13 cellular contexts compared by ENCODE assay signal in the genomic region with DNA sequence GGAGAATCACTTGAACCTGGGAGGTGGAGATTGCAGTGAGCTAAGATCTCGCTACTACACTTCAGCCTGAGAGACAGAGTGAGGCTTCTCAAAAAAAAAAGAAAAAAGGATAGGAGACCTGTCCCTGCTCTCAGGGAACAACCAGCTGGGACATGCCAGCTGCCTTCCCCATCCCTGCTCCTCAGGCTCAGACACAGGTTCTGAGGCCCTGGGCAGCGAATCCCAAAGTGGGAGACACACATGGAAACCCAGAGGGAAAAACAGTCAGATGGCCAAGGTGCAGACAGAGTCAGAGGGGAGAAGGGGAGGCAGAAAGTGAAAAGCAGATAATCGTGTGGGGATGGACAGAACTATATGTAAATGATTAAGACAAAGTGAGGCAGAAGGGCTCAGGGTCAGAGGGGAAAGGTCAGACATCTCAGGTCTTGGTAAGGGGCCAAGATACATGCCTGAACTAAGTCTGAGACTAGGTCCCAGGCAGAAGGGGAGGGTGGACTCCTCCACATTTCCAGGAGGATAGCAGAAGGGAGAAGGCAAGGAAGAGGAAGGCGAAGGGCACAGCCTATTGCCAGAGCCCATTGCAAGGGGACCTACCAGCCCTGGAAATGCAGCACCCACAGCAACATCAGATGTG. TPM values are rescaled to one million over a fixed set of nuclear protein-coding genes. Genes with fewer than 3 reads are reported as not detected.
A peak's percentile ranks its signal among the peaks of the same experiment; 100 is the strongest.
DNase-seq lines count a peak whose midpoint lies in the region; ATAC-seq, FAIRE-seq and TF ChIP-seq lines count a peak whose summit lies in the region.
"Had no signal": no experiment of that assay in that cellular context is flagged by ENCODE, and none has a peak within 500 bp of the region (broad histone marks: within the 10 kb centered on the region; RNA-seq: fewer than 3 reads in every experiment).

No MANE protein-coding gene starts in this region.

- H2AFZ ChIP-seq in astrocyte (ENCODE audit: low read depth, low read length): no peak overlapping the region

- peak overlapping the region; percentile 18 for H3K4me3 Mint-ChIP-seq in activated T-cell treated with anti-CD3 and anti-CD28 coated beads, Interleukin-2, amount 50 U/mL, for 24 hours
- H3K4me3 Mint-ChIP-seq in astrocyte (ENCODE audit: unreplicated experiment): peak overlapping the region; percentile 34

- H4K20me1 ChIP-seq in astrocyte (ENCODE audit: insufficient read depth, low read length): peaks cover 8% of the 10 kb centered on the region

- WGBS in stomach, 5 donors: 31 to 68% (median 50%) methylated on average over 4 of the region's 4 CpGs
- WGBS in heart right ventricle, 2 donors: 89 to 91% methylated on average over 4 of the region's 4 CpGs

- peaks cover 25% of the 10 kb centered on the region for H3K4me1 Mint-ChIP-seq in activated T-cell treated with anti-CD3 and anti-CD28 coated beads, Interleukin-2, amount 50 U/mL, for 24 hours (ENCODE audit: low read depth)
- H3K4me1 Mint-ChIP-seq in astrocyte (ENCODE audit: low read depth, unreplicated experiment): peaks cover 12% of the 10 kb centered on the region

- H3K9ac ChIP-seq in astrocyte (ENCODE audit: low read length): no peak overlapping the region

- no peaks in the 10 kb centered on the region for H3K79me2 ChIP-seq in astrocyte (ENCODE audit: insufficient read depth, low read length)

- DNase-seq in activated T-cell treated with anti-CD3 and anti-CD28 coated beads, Interleukin-2, amount 50 U/mL, for 24 hours: no peak
- no peak for DNase-seq in activated T-cell treated with anti-CD3 and anti-CD28 coated beads, Interleukin-2, amount 50 U/mL, for 48 hours
- DNase-seq in astrocyte (ENCODE audit: low read depth) (no peak), lower lobe of right lung (no peak), stomach (no peak), heart right ventricle (no peak)
- DNase-seq in activated effector memory CD4-positive, alpha-beta T cell treated with anti-CD3 and anti-CD28 coated beads, Interleukin-2, amount 50 U/mL, for 16 hours: no peak
- DNase-seq: MG63, NCI-H2227 treated with DMSO at 0.1 percent for 48 hours had no signal

- no peak overlapping the region for H3K27ac ChIP-seq in astrocyte (ENCODE audit: low read depth, low read length)
- no peak overlapping the region for H3K27ac ChIP-seq in lower lobe of right lung
- H3K27ac ChIP-seq in stomach: peak overlapping the region; percentile 93 to 96 (median 95)
- H3K27ac ChIP-seq in heart right ventricle: peak overlapping the region in 1 of 10 donors; percentile 31
- H3K27ac ChIP-seq: cardiac muscle cell had no signal

- no peaks in the 10 kb centered on the region for H3K4me1 ChIP-seq in astrocyte (ENCODE audit: insufficient read depth, low read length)
- peaks cover 54% of the 10 kb centered on the region for H3K4me1 ChIP-seq in lower lobe of right lung
- peaks cover 58 to 95% (median 89%) of the 10 kb centered on the region in 4 donors for H3K4me1 ChIP-seq in stomach
- H3K4me1 ChIP-seq in heart right ventricle: peaks cover 11 to 54% (median 41%) of the 10 kb centered on the region in 9 donors

- TF ChIP-seq POLR2A in stomach (IDR thresholded peaks at IDR 0.05): no peak

- H3K27me3 Mint-ChIP-seq in activated T-cell treated with anti-CD3 and anti-CD28 coated beads, Interleukin-2, amount 50 U/mL, for 24 hours: no peaks in the 10 kb centered on the region
- H3K27me3 Mint-ChIP-seq in astrocyte (ENCODE audit: low read depth, unreplicated experiment): peaks cover 7% of the 10 kb centered on the region

- intact Hi-C loops in lower lobe of right lung (cut with DNase I) (no loop called here), stomach (cut with DNase I; ENCODE audit: low total_unique reads) (no loop called here), heart right ventricle (cut with DNase I) (loop anchor here in 2 of 10 donors (5.0 to 10.0 kb wide), 2 partner anchors 55 to 632 kb away; no protein-coding TSS in a partner anchor)

- no peak overlapping the region for H3K4me2 ChIP-seq in astrocyte (ENCODE audit: low read length)

- H3K4me3 ChIP-seq in astrocyte (ENCODE audit: insufficient read depth, low read depth, low read length) (no peak overlapping the region), lower lobe of right lung (peak overlapping the region; percentile 62), stomach (peak overlapping the region; percentile 73 to 82 (median 76)), heart right ventricle (no peak overlapping the region)
- H3K4me3 ChIP-seq: cardiac muscle cell, MG63 had no signal

- TF ChIP-seq CTCF in astrocyte (IDR thresholded peaks at IDR 0.05; ENCODE audit: insufficient read depth, low read depth, low read length) (no peak), lower lobe of right lung (IDR thresholded peaks at IDR 0.05) (no peak), stomach (IDR thresholded peaks at IDR 0.05) (no peak), heart right ventricle (IDR thresholded peaks at IDR 0.05) (no peak)

- no peak for ATAC-seq in lower lobe of right lung
- no peak for ATAC-seq in GM18909 (IDR thresholded peaks at IDR 0.05; ENCODE audit: poor library complexity, unreplicated experiment)
- no peak for ATAC-seq in heart right ventricle
- ATAC-seq: esophagus mucosa had no signal

- H3K36me3 ChIP-seq in astrocyte (ENCODE audit: insufficient read depth, low read length): no peaks in the 10 kb centered on the region
- no peaks in the 10 kb centered on the region for H3K36me3 ChIP-seq in lower lobe of right lung
- H3K36me3 ChIP-seq in stomach: peaks cover 0 to 4% (median 0%) of the 10 kb centered on the region in 4 donors
- no peaks in the 10 kb centered on the region for H3K36me3 ChIP-seq in heart right ventricle
- H3K36me3 ChIP-seq: cardiac muscle cell, MG63 had no signal

- no peaks in the 10 kb centered on the region for H3K36me3 Mint-ChIP-seq in activated T-cell treated with anti-CD3 and anti-CD28 coated beads, Interleukin-2, amount 50 U/mL, for 24 hours (ENCODE audit: low read depth)
- H3K36me3 Mint-ChIP-seq in astrocyte (ENCODE audit: low read depth, unreplicated experiment): peaks cover 8% of the 10 kb centered on the region

- no peak for TF ChIP-seq EP300 in stomach (IDR thresholded peaks at IDR 0.05)

- H3K27ac Mint-ChIP-seq in activated T-cell treated with anti-CD3 and anti-CD28 coated beads, Interleukin-2, amount 50 U/mL, for 24 hours: no peak overlapping the region
- no peak overlapping the region for H3K27ac Mint-ChIP-seq in astrocyte (ENCODE audit: unreplicated experiment)

- no peaks in the 10 kb centered on the region for H3K9me3 ChIP-seq in astrocyte (ENCODE audit: insufficient read depth, low read depth, low read length)
- no peaks in the 10 kb centered on the region for H3K9me3 ChIP-seq in lower lobe of right lung
- H3K9me3 ChIP-seq in stomach: no peaks in the 10 kb centered on the region
- H3K9me3 ChIP-seq in heart right ventricle: no peaks in the 10 kb centered on the region
- H3K9me3 ChIP-seq: MG63 had no signal

- FAIRE-seq in astrocyte (lab: Jason Lieb, UNC): no peak
- FAIRE-seq: GM18507 had no signal

- no peaks in the 10 kb centered on the region for H3K9me3 Mint-ChIP-seq in activated T-cell treated with anti-CD3 and anti-CD28 coated beads, Interleukin-2, amount 50 U/mL, for 24 hours
- no peaks in the 10 kb centered on the region for H3K9me3 Mint-ChIP-seq in astrocyte (ENCODE audit: unreplicated experiment)

- H3K27me3 ChIP-seq in astrocyte (ENCODE audit: insufficient read depth, low read length) (no peaks in the 10 kb centered on the region), lower lobe of right lung (ENCODE audit: low read depth) (peaks cover 5% of the 10 kb centered on the region), stomach (no peaks in the 10 kb centered on the region), heart right ventricle (peaks cover 0 to 8% (median 0%) of the 10 kb centered on the region in 7 donors)
- H3K27me3 ChIP-seq: cardiac muscle cell, MG63 had no signal

RNA-seq across cellular contexts. Expression of gene STARD10, which starts 14.2 kb away (rescaled TPM):
- total RNA-seq in astrocyte: 38.4 and 42.3 TPM in 2 replicates
- total RNA-seq in lower lobe of right lung: 126 TPM
- total RNA-seq in stomach: 100 to 1,000 TPM; 125 to 895 (median 321) TPM
- 100 to 1,000 TPM; 310 to 950 (median 759) TPM for polyA plus RNA-seq in stomach
- 10 to 100 TPM; 36.1 to 97.9 (median 51.3) TPM for total RNA-seq in heart right ventricle
- polyA plus RNA-seq in heart right ventricle: 100 to 1,000 TPM in 1 of 2 donors, 10 to 100 TPM in 1; 40.8 to 291 TPM

RNA-seq across cellular contexts. Expression of gene ARAP1, which starts 27.4 kb away (rescaled TPM):
- total RNA-seq in astrocyte: 31.9 and 33.8 TPM in 2 replicates
- total RNA-seq in lower lobe of right lung: 276 TPM
- 100 to 1,000 TPM in 3 of 5 donors, 10 to 100 TPM in 2; 61.9 to 201 (median 127) TPM for total RNA-seq in stomach
- polyA plus RNA-seq in stomach: 10 to 100 TPM; 32.2 to 51.1 (median 38.2) TPM
- total RNA-seq in heart right ventricle: 10 to 100 TPM; 30.4 to 68.3 (median 40.8) TPM
- 10 to 100 TPM; 35.8 to 58.7 TPM for polyA plus RNA-seq in heart right ventricle

RNA-seq across cellular contexts. Expression of gene ATG16L2, which starts 34.6 kb away (rescaled TPM):
- 9.6 and 11.7 TPM in 2 replicates for total RNA-seq in astrocyte
- 104 TPM for total RNA-seq in lower lobe of right lung
- total RNA-seq in stomach: 100 to 1,000 TPM in 1 of 5 donors, 10 to 100 TPM in 4; 13.0 to 266 (median 40.3) TPM
- 10 to 100 TPM; 15.4 to 67.0 (median 30.4) TPM for polyA plus RNA-seq in stomach
- total RNA-seq in heart right ventricle: 10 to 100 TPM in 7 of 10 donors, 1 to 10 TPM in 3; 8.0 to 23.9 (median 12.3) TPM
- polyA plus RNA-seq in heart right ventricle: 10 to 100 TPM; 10.3 to 66.9 TPM

Comparison
In these comparisons a context has a peak if more than half of its experiments do, and no peak if none do; other contexts are left out.
1. H3K27ac ChIP-seq: peak in stomach (5 of 5); none in astrocyte (single experiment) and lower lobe of right lung (single experiment).
2. H3K4me3 ChIP-seq: peak in lower lobe of right lung (single experiment) and stomach (4 of 4); none in astrocyte (single experiment) and heart right ventricle (0 of 10).